ENCODE assay signal across 8 cellular contexts in the genomic region with DNA sequence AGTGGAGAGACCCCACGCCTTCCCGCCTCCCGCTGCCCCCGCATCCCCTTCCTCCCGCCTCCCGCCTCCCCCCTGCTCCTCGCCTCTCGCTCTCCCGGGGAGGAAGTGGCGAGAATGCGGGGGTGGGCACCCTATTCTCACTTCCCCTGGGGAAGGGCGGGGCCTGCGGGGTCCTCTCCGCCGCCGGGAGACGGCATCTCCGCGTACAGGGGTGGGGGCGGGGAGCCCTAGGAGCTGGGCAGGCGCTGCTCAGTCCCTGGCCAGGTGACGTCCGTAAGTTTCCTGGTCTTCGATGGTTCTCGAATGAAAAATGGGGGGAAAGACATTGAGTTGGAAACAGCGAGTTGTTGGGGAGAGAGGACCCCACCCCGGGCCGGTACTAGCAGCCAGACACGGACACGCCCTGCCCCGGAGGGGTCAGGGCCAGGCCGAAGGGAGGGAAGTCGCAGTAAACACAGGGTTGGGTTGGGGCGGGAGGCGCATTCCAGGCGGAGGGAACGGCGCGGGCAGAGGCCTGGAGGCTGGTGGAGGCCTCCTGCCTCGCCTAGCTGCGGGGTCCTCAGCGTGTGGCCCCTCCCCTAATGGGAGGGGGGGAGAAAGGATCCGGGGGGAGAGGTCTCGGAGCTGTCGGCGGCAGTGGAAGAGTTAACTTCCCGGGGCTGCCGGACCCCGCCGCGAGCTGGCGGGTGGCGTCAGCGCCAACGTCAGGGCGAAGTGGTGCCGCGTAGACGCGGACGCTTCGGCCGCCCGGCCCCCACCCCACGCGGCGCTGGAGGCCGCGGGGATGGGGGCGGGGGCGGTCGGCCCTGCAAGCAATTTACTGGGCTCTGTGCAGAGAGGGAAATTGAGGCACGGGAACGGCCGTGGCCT.
DNase-seq lines count a peak whose midpoint lies in the region; ATAC-seq lines count a peak whose summit lies in the region.

No MANE protein-coding gene starts in this region.

- no peaks in the 10 kb centered on the region for H3K9me3 Mint-ChIP-seq in T-helper 2 cell treated with Interferon-gamma antibody and Interleukin-4, amounts not matched to agents 5 μg/mL and 100 μg/mL, for 36 hours

- H3K4me1 Mint-ChIP-seq in T-helper 2 cell treated with Interferon-gamma antibody and Interleukin-4, amounts not matched to agents 5 μg/mL and 100 μg/mL, for 36 hours (ENCODE audit: low read depth): peaks cover 52% of the 10 kb centered on the region

- ATAC-seq in GM18868 (IDR thresholded peaks at IDR 0.05; ENCODE audit: unreplicated experiment): peak; percentile 43
- no peak for ATAC-seq in GM18519 (IDR thresholded peaks at IDR 0.05; ENCODE audit: low FRiP score, unreplicated experiment)

- H3K36me3 Mint-ChIP-seq in T-helper 2 cell treated with Interferon-gamma antibody and Interleukin-4, amounts not matched to agents 5 μg/mL and 100 μg/mL, for 36 hours (ENCODE audit: low read depth): peaks cover 22% of the 10 kb centered on the region

- peak overlapping the region; percentile 94 for H3K4me3 Mint-ChIP-seq in T-helper 2 cell treated with Interferon-gamma antibody and Interleukin-4, amounts not matched to agents 5 μg/mL and 100 μg/mL, for 36 hours

- DNase-seq in AG20443 (ENCODE audit: low spot score): peak; percentile 81
- peak; percentile 76 for DNase-seq in HuH-7 (ENCODE audit: low spot score)
- DNase-seq in T-helper 2 cell treated with Interferon-gamma antibody and Interleukin-4, amounts not matched to agents 5 μg/mL and 100 μg/mL, for 36 hours (ENCODE audit: low spot score): peak; percentile 93
- DNase-seq in astrocyte of the hippocampus (ENCODE audit: low read depth, low spot score): peak; percentile 91
- DNase-seq in hypothalamus (lab: John Stamatoyannopoulos, UW): peak in 50 of 51 donors; percentile 28 to 89 (median 74)
- DNase-seq in retina: peak; percentile 93

- peak overlapping the region; percentile 94 for H3K27ac Mint-ChIP-seq in T-helper 2 cell treated with Interferon-gamma antibody and Interleukin-4, amounts not matched to agents 5 μg/mL and 100 μg/mL, for 36 hours

- H3K27me3 Mint-ChIP-seq in T-helper 2 cell treated with Interferon-gamma antibody and Interleukin-4, amounts not matched to agents 5 μg/mL and 100 μg/mL, for 36 hours (ENCODE audit: low read depth): no peaks in the 10 kb centered on the region
